21 cellular contexts compared by ENCODE assay signal in the genomic region with DNA sequence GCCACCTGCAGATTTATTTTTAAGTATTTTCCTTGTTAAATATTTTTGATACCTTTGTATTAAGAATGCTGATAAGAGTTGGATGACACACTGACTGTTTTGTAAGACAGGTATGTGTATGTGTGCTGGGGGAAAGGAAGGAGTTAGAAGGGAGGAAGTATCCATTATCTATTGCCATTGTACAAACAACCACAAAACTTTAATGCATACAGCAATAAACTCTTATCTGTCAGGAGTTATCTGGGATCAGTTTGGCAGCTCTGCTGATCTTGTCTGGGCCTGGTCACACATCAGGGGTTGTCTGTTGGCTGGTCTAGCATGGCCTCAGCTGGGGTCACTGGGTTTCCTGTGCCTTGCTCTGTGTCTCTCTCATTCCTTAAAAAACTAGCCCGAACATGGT.
"Had no signal": no experiment of that assay in that cellular context is flagged by ENCODE, and none has a peak within 500 bp of the region (broad histone marks: within the 10 kb centered on the region; RNA-seq: fewer than 3 reads in every experiment).

No MANE protein-coding gene starts in this region.

- DNase-seq: activated CD4-positive, alpha-beta T cell treated with anti-CD3 and anti-CD28 coated beads for 1 hour; activated CD4-positive, alpha-beta T cell treated with anti-CD3 and anti-CD28 coated beads, Interleukin-2, amount 50 U/mL, for 1 hour; activated CD8-positive, alpha-beta T cell treated with anti-CD3 and anti-CD28 coated beads, Interleukin-2, amount 10 ng/mL, durations not matched to agents 7 days and 5 days; activated gamma-delta T cell treated with Interleukin-2 at 50 U/mL for 16 hours; activated T-cell treated with anti-CD3 and anti-CD28 coated beads, Interleukin-2, amount 50 U/mL, for 1 hour; brain microvascular endothelial cell; effector memory CD4-positive, alpha-beta T cell; esophagus squamous epithelium; left ventricle myocardium superior; ovary; right cardiac atrium; stimulated activated CD4-positive, alpha-beta T cell treated with anti-CD3 and anti-CD28 coated beads, Interleukin-4, amount 100 ng/mL, for 4 hours; stimulated activated naive CD8-positive, alpha-beta T cell treated with anti-CD3 and anti-CD28 coated beads, Interleukin-15, Interleukin-2, amounts not matched to agents 100 U/mL and 50 U/mL, for 24 hours; T-helper 1 cell; upper lobe of right lung had no signal

- H3K4me3 ChIP-seq: ascending aorta, esophagus squamous epithelium, ovary, upper lobe of right lung had no signal

- ATAC-seq: activated CD8-positive, alpha-beta T cell treated with anti-CD3 and anti-CD28 coated beads, Interleukin-2, amount 10 ng/mL, durations not matched to agents 7 days and 5 days; activated naive CD4-positive, alpha-beta T cell treated with anti-CD3 and anti-CD28 coated beads, Interleukin-2, amount 50 U/mL, for 72 hours; left ventricle myocardium superior; right cardiac atrium; stimulated activated naive CD8-positive, alpha-beta T cell treated with anti-CD3 and anti-CD28 coated beads, Interleukin-15, Interleukin-2, amounts not matched to agents 100 U/mL and 50 U/mL, for 24 hours; upper lobe of right lung had no signal

- H3K27me3 ChIP-seq: ascending aorta, brain microvascular endothelial cell, esophagus squamous epithelium, neutrophil, ovary, upper lobe of right lung had no signal

- FAIRE-seq: colon, endothelial cell of umbilical vein, TTC549 had no signal

- H3K27ac ChIP-seq: brain microvascular endothelial cell, esophagus squamous epithelium, neutrophil, ovary, upper lobe of right lung had no signal

- H3K36me3 ChIP-seq: ascending aorta, brain microvascular endothelial cell, esophagus squamous epithelium, neutrophil, ovary, upper lobe of right lung had no signal

- H3K9me3 ChIP-seq: ascending aorta, neutrophil, ovary, upper lobe of right lung had no signal
